ENCODE assay signal across 8 cellular contexts in genomic region chr5:107673368-107674136, GRCh38. TPM values are rescaled to one million over a fixed set of nuclear protein-coding genes. Genes with fewer than 3 reads are reported as not detected.
DNase-seq lines count a peak whose midpoint lies in the region; ATAC-seq and TF ChIP-seq lines count a peak whose summit lies in the region.

No MANE protein-coding gene starts in this region.

- H3K9me3 ChIP-seq in neuron (ENCODE audit: low read length) = no peaks in the 10 kb centered on the region

- H3K4me3 ChIP-seq in neuron (ENCODE audit: low read length) = peak overlapping the region; percentile 99

- peak overlapping the region; percentile 34 for H3K27ac ChIP-seq in foreskin keratinocyte

- ATAC-seq in foreskin keratinocyte = peak; percentile 50

- H3K36me3 ChIP-seq in neuron (ENCODE audit: insufficient read depth, low read length) = no peaks in the 10 kb centered on the region

- DNase-seq in EL = peak; percentile 85
- DNase-seq in H4 (ENCODE audit: low spot score) = peak; percentile 92
- DNase-seq in SHP77 (lab: John Stamatoyannopoulos, UW) = peak; percentile 90 to 91
- DNase-seq in activated naive CD4-positive, alpha-beta T cell (lab: John Stamatoyannopoulos, UW) = peak; percentile 23 to 50 (median 36)
- peak; percentile 60 to 79 for DNase-seq in foreskin keratinocyte
- DNase-seq in stromal cell of bone marrow (ENCODE audit: low read depth) = peak; percentile 82

- peak overlapping the region; percentile 98 for H2AFZ ChIP-seq in neuron (ENCODE audit: low read depth, low read length)

- peak; percentile 98 for TF ChIP-seq CTCF in LNCAP (IDR thresholded peaks at IDR 0.05)
- TF ChIP-seq CTCF in foreskin keratinocyte (conservative IDR thresholded peaks at IDR 0.05) = peak; percentile 98

- H3K4me1 ChIP-seq in foreskin keratinocyte = no peaks in the 10 kb centered on the region
- H3K4me1 ChIP-seq in neuron (ENCODE audit: insufficient read depth, low read length) = peaks cover 9% of the 10 kb centered on the region

- H3K27me3 ChIP-seq in foreskin keratinocyte = no peaks in the 10 kb centered on the region
- no peaks in the 10 kb centered on the region for H3K27me3 ChIP-seq in neuron (ENCODE audit: insufficient read depth, low read length)

RNA-seq across cellular contexts. Expression of gene EFNA5, which starts 2.8 kb away (rescaled TPM):
- total RNA-seq in H4 (2014; rRNA removed; shearing (Covaris generic)) = 8.6 and 19.7 TPM in 2 replicates
- total RNA-seq in foreskin keratinocyte = 5.3 and 6.3 TPM in 2 replicates
- polyA plus RNA-seq in foreskin keratinocyte = 2.7 and 3.0 TPM in 2 replicates

Comparison
In these comparisons a context has a peak if more than half of its experiments do, and no peak if none do; other contexts are left out.
1. Peak in every context shown above with its lines: DNase-seq, ATAC-seq, H3K4me3 ChIP-seq and H3K27ac ChIP-seq.
2. DNase-seq: peak in every context shown above with its lines; median percentile 92 in H4; 90 in SHP77; 85 in EL; 82 in stromal cell of bone marrow; 70 in foreskin keratinocyte; 36 in activated naive CD4-positive, alpha-beta T cell.